Comparison of ENCODE assay signal across 9 cellular contexts in genomic region chr4:155675709-155676429, GRCh38. TPM values are rescaled to one million over a fixed set of nuclear protein-coding genes. Genes with fewer than 3 reads are reported as not detected.
DNase-seq lines count a peak whose midpoint lies in the region; ATAC-seq, FAIRE-seq and TF ChIP-seq lines count a peak whose summit lies in the region.
"Had no signal": no experiment of that assay in that cellular context is flagged by ENCODE, and none has a peak within 500 bp of the region (broad histone marks: within the 10 kb centered on the region; RNA-seq: fewer than 3 reads in every experiment).

No MANE protein-coding gene starts in this region.

- H3K4me1 Mint-ChIP-seq in T-helper 17 cell = no peaks in the 10 kb centered on the region

- H4K8ac ChIP-seq in trophoblast cell (ENCODE audit: low read depth, low read length) = no peak overlapping the region

- no peak overlapping the region for H3K4me2 ChIP-seq in trophoblast cell (ENCODE audit: low read length)

- TF ChIP-seq CTCF in body of pancreas (IDR thresholded peaks at IDR 0.05) = no peak

- H3K4me3 Mint-ChIP-seq in T-helper 17 cell = no peak overlapping the region

- H2BK120ac ChIP-seq in trophoblast cell (ENCODE audit: insufficient read depth, low read length, poor library complexity) = peak overlapping the region; percentile 43

- H3K9me3 ChIP-seq in body of pancreas (no peaks in the 10 kb centered on the region), trophoblast cell (ENCODE audit: insufficient read depth, low read depth, low read length) (no peaks in the 10 kb centered on the region), T-helper 17 cell (ENCODE audit: control insufficient read depth, low read length, poor library complexity, severe bottlenecking) (no peaks in the 10 kb centered on the region)

- H3K27ac ChIP-seq in body of pancreas (peak overlapping the region in 3 of 4 donors; percentile 19 to 61 (median 58)), trophoblast cell (ENCODE audit: low read depth, low read length) (peak overlapping the region; percentile 84)

- no peak overlapping the region for H2AK5ac ChIP-seq in trophoblast cell (ENCODE audit: low read length)

- H3K79me1 ChIP-seq in trophoblast cell (ENCODE audit: low read length) = peaks cover 2% of the 10 kb centered on the region

- H2BK12ac ChIP-seq in trophoblast cell (ENCODE audit: low read length) = no peak overlapping the region

- no peak overlapping the region for H2BK5ac ChIP-seq in trophoblast cell (ENCODE audit: low read depth, low read length, poor library complexity)

- H3K4me3 ChIP-seq in body of pancreas = no peak overlapping the region
- no peak overlapping the region for H3K4me3 ChIP-seq in trophoblast cell (ENCODE audit: low read depth, low read length)

- intact Hi-C loops in body of pancreas (cut with DNase I) = no loop called here

- H4K91ac ChIP-seq in trophoblast cell (ENCODE audit: low read depth, low read length) = no peak overlapping the region

- no peak overlapping the region for H3K4ac ChIP-seq in trophoblast cell (ENCODE audit: low read depth, low read length)

- H3K4me1 ChIP-seq in body of pancreas (peaks cover 27% of the 10 kb centered on the region), trophoblast cell (ENCODE audit: control insufficient read depth in 1 of 2, insufficient read depth in 2 of 2, low read length in 2 of 2) (peaks cover 2 to 9% of the 10 kb centered on the region in 2 experiments)

- H3K36me3 ChIP-seq in body of pancreas (replicated peaks in 1 of 2; ENCODE audit: insufficient read depth in 1 of 2, low read depth in 2 of 2) (no peaks in the 10 kb centered on the region), trophoblast cell (ENCODE audit: control insufficient read depth in 1 of 2, insufficient read depth in 2 of 2, low read length in 2 of 2) (peaks cover 0 to 1% of the 10 kb centered on the region in 2 experiments)

- no peak overlapping the region for H3K9ac ChIP-seq in trophoblast cell (ENCODE audit: low read length)

- H3K27ac Mint-ChIP-seq in T-helper 17 cell = no peak overlapping the region

- H2AFZ ChIP-seq in trophoblast cell (ENCODE audit: insufficient read depth, low read length, poor library complexity) = no peak overlapping the region

- H3K27me3 ChIP-seq in body of pancreas (no peaks in the 10 kb centered on the region), trophoblast cell (ENCODE audit: insufficient read depth, low read length) (no peaks in the 10 kb centered on the region)

- TF ChIP-seq POLR2A in body of pancreas (IDR thresholded peaks at IDR 0.05) = no peak

- no peak for DNase-seq in body of pancreas
- DNase-seq in trophoblast cell = peak in 1 of 2 donors; percentile 33
- DNase-seq in stimulated activated CD4-positive, alpha-beta T cell treated with anti-CD3 and anti-CD28 coated beads, Interleukin-12 subunit alpha, Interleukin-12 subunit beta, amount 100 ng/mL, for 4 hours = no peak
- no peak for DNase-seq in T-helper 17 cell
- no peak for DNase-seq in activated naive CD4-positive, alpha-beta T cell (lab: John Stamatoyannopoulos, UW)
- DNase-seq in RCC 7860 (ENCODE audit: low spot score) = no peak

- peaks cover 1% of the 10 kb centered on the region for H3K79me2 ChIP-seq in trophoblast cell (ENCODE audit: control insufficient read depth, insufficient read depth, low read length, poor library complexity)

- H3K14ac ChIP-seq in trophoblast cell (ENCODE audit: low read length) = peak overlapping the region; percentile 37

- FAIRE-seq in RCC 7860 (lab: Jason Lieb, UNC) = no peak

- H3K23ac ChIP-seq in trophoblast cell (ENCODE audit: low read length) = no peak overlapping the region

- WGBS in body of pancreas, 2 donors = 30 to 43% methylated on average over 2 of the region's 2 CpGs
- no CpG with 5 or more reads among the region's 2 CpGs for WGBS in trophoblast cell (ENCODE audit: extremely low coverage, insufficient coverage, insufficient read length)

- H3K36me3 Mint-ChIP-seq in T-helper 17 cell (ENCODE audit: low read depth) = no peaks in the 10 kb centered on the region

- peaks cover 27% of the 10 kb centered on the region for H3K27me3 Mint-ChIP-seq in T-helper 17 cell

- ATAC-seq in GM18867 (IDR thresholded peaks at IDR 0.05; ENCODE audit: unreplicated experiment) = peak; percentile 93
- peak; percentile 84 for ATAC-seq in HG03135 (IDR thresholded peaks at IDR 0.05; ENCODE audit: unreplicated experiment)
- ATAC-seq in body of pancreas = peak; percentile 33
- ATAC-seq in T-helper 17 cell = no peak

- H3K18ac ChIP-seq in trophoblast cell (ENCODE audit: low read length) = no peak overlapping the region

- H4K12ac ChIP-seq in trophoblast cell (ENCODE audit: low read depth, low read length) = no peak overlapping the region

RNA-seq across cellular contexts. Expression of gene GUCY1A1, which starts 9.2 kb away (rescaled TPM):
- total RNA-seq in body of pancreas (10 to 100 TPM in 1 of 2 donors, 1 to 10 TPM in 1; 7.6 to 20.0 TPM), T-helper 17 cell (10 to 100 TPM in 1 of 2 donors, under 1 TPM in 1; 0.85 to 14.1 TPM)
- polyA plus RNA-seq in trophoblast cell (2013) = 24.7 and 25.9 TPM in 2 replicates
- total RNA-seq: myocyte had no signal
